1 cellular context compared by ENCODE assay signal in genomic region chr6:4017058-4017457, GRCh38.
TF ChIP-seq lines count a peak whose summit lies in the region.

No MANE protein-coding gene starts in this region.

TF ChIP-seq in K562, 482 proteins besides CTCF, POLR2A, EP300 and RAD21 (continued from another document):
- TF ChIP-seq PKNOX1 (IDR thresholded peaks at IDR 0.05) (peak; percentile 75), SOX6 (IDR thresholded peaks at IDR 0.05) (peak; percentile 56), MEIS2 (IDR thresholded peaks at IDR 0.05; ENCODE audit: partially characterized antibody) (peak; percentile 83)
